10 cellular contexts compared by ENCODE assay signal in genomic region chr2:20291106-20291564, GRCh38. TPM values are rescaled to one million over a fixed set of nuclear protein-coding genes. Genes with fewer than 3 reads are reported as not detected.
DNase-seq lines count a peak whose midpoint lies in the region; ATAC-seq, FAIRE-seq and TF ChIP-seq lines count a peak whose summit lies in the region.
"Had no signal": no experiment of that assay in that cellular context is flagged by ENCODE, and none has a peak within 500 bp of the region (broad histone marks: within the 10 kb centered on the region; RNA-seq: fewer than 3 reads in every experiment).

No MANE protein-coding gene starts in this region.

- H3K4me1 ChIP-seq in A549 (peaks cover 23% of the 10 kb centered on the region), body of pancreas (no peaks in the 10 kb centered on the region)

- no peaks in the 10 kb centered on the region for H3K9me3 Mint-ChIP-seq in stimulated activated naive B cell treated with anti-CD40 and anti-IgM and Interleukin-4, amounts not matched to agents 10 μg/mL and 1 μg/mL and 100 μg/mL, for 72 hours
- H3K9me3 Mint-ChIP-seq: IgD-negative memory B cell had no signal

- H3K27me3 Mint-ChIP-seq in stimulated activated naive B cell treated with anti-CD40 and anti-IgM and Interleukin-4, amounts not matched to agents 10 μg/mL and 1 μg/mL and 100 μg/mL, for 72 hours: no peaks in the 10 kb centered on the region
- H3K27me3 Mint-ChIP-seq: IgD-negative memory B cell had no signal

- no peaks in the 10 kb centered on the region for H3K9me3 ChIP-seq in A549
- no peaks in the 10 kb centered on the region for H3K9me3 ChIP-seq in body of pancreas

- peak; percentile 94 for TF ChIP-seq CTCF in A549 (IDR thresholded peaks at IDR 0.05)
- TF ChIP-seq CTCF in body of pancreas (IDR thresholded peaks at IDR 0.05): peak; percentile 12 to 73 (median 62)

- peaks cover 2 to 7% of the 10 kb centered on the region in 2 donors for H3K4me1 Mint-ChIP-seq in stimulated activated naive B cell treated with anti-CD40 and anti-IgM and Interleukin-4, amounts not matched to agents 10 μg/mL and 1 μg/mL and 100 μg/mL, for 72 hours

- POLR2A ChIA-PET in A549 (lab: Yijun Ruan, JAX): interaction anchor here (0.7 to 1.0 kb wide), 4 partner anchors 59 to 156 kb away, joined by 3 to 4 read pairs (median 4); partner anchors contain the start of genes RHOB and SDC1

- in situ Hi-C loops in G401 (cut with HindIII; ENCODE audit: low sequenced_read_pairs): no loop called here

- no peak overlapping the region for H3K27ac Mint-ChIP-seq in stimulated activated naive B cell treated with anti-CD40 and anti-IgM and Interleukin-4, amounts not matched to agents 10 μg/mL and 1 μg/mL and 100 μg/mL, for 72 hours
- H3K27ac Mint-ChIP-seq: IgD-negative memory B cell had no signal

- peak; percentile 63 to 64 for TF ChIP-seq RAD21 in A549 (conservative IDR thresholded peaks at IDR 0.05 in 1 of 2, IDR thresholded peaks at IDR 0.05 in 1 of 2)

- peaks cover 18 to 19% of the 10 kb centered on the region in 2 donors for H3K36me3 Mint-ChIP-seq in stimulated activated naive B cell treated with anti-CD40 and anti-IgM and Interleukin-4, amounts not matched to agents 10 μg/mL and 1 μg/mL and 100 μg/mL, for 72 hours
- H3K36me3 Mint-ChIP-seq: IgD-negative memory B cell had no signal

- intact Hi-C loops in body of pancreas (cut with DNase I): no loop called here
- intact Hi-C loops in posterior vena cava (cut with DNase I): no loop called here

- H3K36me3 ChIP-seq in body of pancreas (replicated peaks in 1 of 2; ENCODE audit: insufficient read depth in 1 of 2, low read depth in 2 of 2): peaks cover 0 to 9% of the 10 kb centered on the region in 2 donors

- no peak overlapping the region for H3K4me3 Mint-ChIP-seq in stimulated activated naive B cell treated with anti-CD40 and anti-IgM and Interleukin-4, amounts not matched to agents 10 μg/mL and 1 μg/mL and 100 μg/mL, for 72 hours
- H3K4me3 Mint-ChIP-seq: IgD-negative memory B cell had no signal

- DNase-seq in A549 (ENCODE audit: low read depth in 1 of 2, low spot score in 1 of 2) (peak; percentile 91 to 93), G401 (ENCODE audit: low spot score) (peak; percentile 73), NCI-H82 (lab: John Stamatoyannopoulos, UW) (peak; percentile 84), body of pancreas (peak; percentile 46 to 65 (median 56)), iPS DF 19.7 (ENCODE audit: low read depth, low spot score) (peak; percentile 80), posterior vena cava (ENCODE audit: low spot score) (no peak)
- peak; percentile 6 for DNase-seq in stimulated activated naive B cell treated with anti-CD40 and anti-IgM and Interleukin-4, amounts not matched to agents 10 μg/mL and 1 μg/mL and 100 μg/mL, for 72 hours

- no peak for TF ChIP-seq POLR2A in A549 (IDR thresholded peaks at IDR 0.05; ENCODE audit: low read length)
- TF ChIP-seq POLR2A in body of pancreas (IDR thresholded peaks at IDR 0.05): no peak

- no peaks in the 10 kb centered on the region for H3K27me3 ChIP-seq in body of pancreas

- no peak for TF ChIP-seq EP300 in A549 (IDR thresholded peaks at IDR 0.05)

- FAIRE-seq in A549 (lab: Jason Lieb, UNC): peak; percentile 99

- peak overlapping the region; percentile 16; the same call in 1 of the 3 replicates for H3K4me2 ChIP-seq in A549

- CTCF ChIA-PET in A549 (lab: Yijun Ruan, JAX): interaction anchor here (0.6 to 7.8 kb wide), 64 partner anchors 9 to 349 kb away, joined by 3 to 85 read pairs (median 5); partner anchors contain the start of gene SDC1

- peak; percentile 100 for ATAC-seq in A549
- peak; percentile 64 for ATAC-seq in HG03108 (IDR thresholded peaks at IDR 0.05; ENCODE audit: unreplicated experiment)
- peak; percentile 79 for ATAC-seq in body of pancreas
- ATAC-seq in stimulated activated naive B cell treated with anti-CD40 and anti-IgM and Interleukin-4, amounts not matched to agents 10 μg/mL and 1 μg/mL and 100 μg/mL, for 72 hours (replicated peaks): peak; percentile 81 to 94

- WGBS in A549 (ENCODE audit: missing lambda C conversion rate): 73% methylated on average over 7 of the region's 7 CpGs
- WGBS in body of pancreas, 2 donors: 78 to 83% methylated on average over 7 of the region's 7 CpGs

- H3K27ac ChIP-seq in A549 (peak overlapping the region in 1 of 2 experiments; percentile 33; a peak in 1 of 6 replicates), body of pancreas (peak overlapping the region in 1 of 4 donors; percentile 1)
- H3K27ac ChIP-seq: skin epidermis had no signal

- H3K4me3 ChIP-seq in A549: no peak overlapping the region
- no peak overlapping the region for H3K4me3 ChIP-seq in body of pancreas
- H3K4me3 ChIP-seq: skin epidermis had no signal

TF ChIP-seq in A549, 52 proteins besides CTCF, POLR2A, EP300 and RAD21:
- TF ChIP-seq SMC3 (IDR thresholded peaks at IDR 0.05): peak; percentile 81
- peak; percentile 50; the same call in 1 of the 2 replicates for TF ChIP-seq MYC (IDR thresholded peaks at IDR 0.05; ENCODE audit: borderline replicate concordance, low read length)
- no peak for TF ChIP-seq CHD4 (IDR thresholded peaks at IDR 0.05; ENCODE audit: borderline replicate concordance)
- TF ChIP-seq, protein P1, sequence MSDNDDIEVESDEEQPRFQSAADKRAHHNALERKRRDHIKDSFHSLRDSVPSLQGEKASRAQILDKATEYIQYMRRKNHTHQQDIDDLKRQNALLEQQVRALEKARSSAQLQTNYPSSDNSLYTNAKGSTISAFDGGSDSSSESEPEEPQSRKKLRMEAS (IDR thresholded peaks at IDR 0.05): peak; percentile 65
- TF ChIP-seq, protein P2, sequence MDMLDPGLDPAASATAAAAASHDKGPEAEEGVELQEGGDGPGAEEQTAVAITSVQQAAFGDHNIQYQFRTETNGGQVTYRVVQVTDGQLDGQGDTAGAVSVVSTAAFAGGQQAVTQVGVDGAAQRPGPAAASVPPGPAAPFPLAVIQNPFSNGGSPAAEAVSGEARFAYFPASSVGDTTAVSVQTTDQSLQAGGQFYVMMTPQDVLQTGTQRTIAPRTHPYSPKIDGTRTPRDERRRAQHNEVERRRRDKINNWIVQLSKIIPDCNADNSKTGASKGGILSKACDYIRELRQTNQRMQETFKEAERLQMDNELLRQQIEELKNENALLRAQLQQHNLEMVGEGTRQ (IDR thresholded peaks at IDR 0.05): peak; percentile 46; the same call in 1 of the 2 replicates
- no peak for TF ChIP-seq RFX5 (IDR thresholded peaks at IDR 0.05)
- no peak for TF ChIP-seq RARB (CRISPR knock-in tag; IDR thresholded peaks at IDR 0.05)
- TF ChIP-seq GATA3 (IDR thresholded peaks at IDR 0.05; ENCODE audit: borderline replicate concordance): no peak

RNA-seq across cellular contexts. Expression of gene PUM2, which starts 59.5 kb away (rescaled TPM):
- polyA plus RNA-seq in A549 (2011; rRNA removed): 93.8 and 94.2 TPM in 2 replicates
- 21.5 and 30.3 TPM in 2 replicates for polyA plus RNA-seq in A549 (2012; cell fraction: cytosol; rRNA removed)
- polyA plus RNA-seq in A549 (2012; cell fraction: nucleus; rRNA removed): 18.3 and 23.5 TPM in 2 replicates
- polyA plus RNA-seq in A549 (2017; fragmentation: RNase III; extraction: RNeasy Plus Mini Kit Qiagen cat#74134 plus additional on column Dnase treatment): 44.6 to 45.2 TPM (median 44.8 TPM) in 3 replicates
- 196 and 245 TPM in 2 replicates for polyA minus RNA-seq in A549 (2011; rRNA and poly(A)+ RNA removed)
- 34.8 and 48.3 TPM in 2 replicates for total RNA-seq in G401 (2014; rRNA removed; shearing (Covaris generic))
- 10 to 100 TPM; 25.7 to 43.3 TPM for total RNA-seq in body of pancreas
- 10 to 100 TPM; 69.2 to 81.8 TPM for total RNA-seq in posterior vena cava
